27 cellular contexts compared by ENCODE assay signal in the genomic region with DNA sequence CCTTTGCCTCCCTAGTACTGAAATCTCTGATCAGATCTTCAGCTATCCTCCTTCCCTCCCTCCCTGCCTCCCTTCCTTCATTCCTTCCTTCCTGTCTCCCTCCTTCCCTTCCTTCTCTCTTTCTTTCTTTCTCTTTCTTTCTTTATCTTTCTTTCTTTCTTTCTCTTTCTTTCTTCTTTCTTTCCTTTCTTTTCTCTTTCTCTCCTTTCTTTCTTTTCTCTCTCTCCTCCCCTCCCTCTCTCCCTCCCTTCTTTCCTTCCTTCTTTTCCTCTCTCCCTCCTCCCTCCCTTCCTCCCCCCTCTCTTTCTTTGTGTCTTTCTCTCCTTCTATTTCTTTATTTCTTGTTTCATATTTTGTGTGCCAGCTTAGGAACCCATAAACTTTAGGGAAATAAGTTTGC. TPM values are rescaled to one million over a fixed set of nuclear protein-coding genes. Genes with fewer than 3 reads are reported as not detected.
"Had no signal": no experiment of that assay in that cellular context is flagged by ENCODE, and none has a peak within 500 bp of the region (broad histone marks: within the 10 kb centered on the region; RNA-seq: fewer than 3 reads in every experiment).

No MANE protein-coding gene starts in this region.

- H3K36me3 ChIP-seq: gastrocnemius medialis, right atrium auricular region, sigmoid colon, thoracic aorta, tibial nerve, upper lobe of left lung had no signal

- H3K4me1 Mint-ChIP-seq: naive B cell; neural crest cell; stimulated activated effector memory CD8-positive, alpha-beta T cell treated with anti-CD3 and anti-CD28 coated beads, Interleukin-12 subunit alpha, Interleukin-12 subunit beta, amount 100 ng/mL, for 72 hours had no signal

- H3K27ac ChIP-seq: dorsolateral prefrontal cortex, gastrocnemius medialis, parathyroid adenoma, right atrium auricular region, sigmoid colon, thoracic aorta, tibial nerve, upper lobe of left lung had no signal

- H3K4me1 ChIP-seq: gastrocnemius medialis, parathyroid adenoma, right atrium auricular region, sigmoid colon had no signal

- H3K27me3 Mint-ChIP-seq: naive B cell; progenitor cell of endocrine pancreas; stimulated activated naive CD8-positive, alpha-beta T cell treated with anti-CD3 and anti-CD28 coated beads, Interleukin-15, Interleukin-2, amounts not matched to agents 100 ng/mL and 50 ng/mL, for 24 hours had no signal

- ATAC-seq: gastrocnemius medialis; left lobe of liver; mucosa of descending colon; natural killer cell treated with Interleukin-12 subunit alpha and Interleukin-12 subunit beta and Interleukin-15 and Interleukin-18, amount 100 ng/mL, for 72 hours; stimulated activated effector memory CD8-positive, alpha-beta T cell treated with anti-CD3 and anti-CD28 coated beads, Interleukin-12 subunit alpha, Interleukin-12 subunit beta, amount 100 ng/mL, for 72 hours had no signal

- H3K27me3 ChIP-seq: gastrocnemius medialis, right atrium auricular region, sigmoid colon, tibial nerve, upper lobe of left lung had no signal

- H3K4me3 Mint-ChIP-seq: memory B cell; mesothelial cell of epicardium; naive B cell; natural killer cell treated with Interleukin-12 subunit alpha and Interleukin-12 subunit beta and Interleukin-15 and Interleukin-18, amount 100 ng/mL, for 72 hours; neural crest cell; stimulated activated effector memory CD8-positive, alpha-beta T cell treated with anti-CD3 and anti-CD28 coated beads, Interleukin-12 subunit alpha, Interleukin-12 subunit beta, amount 100 ng/mL, for 72 hours; stimulated activated naive CD8-positive, alpha-beta T cell treated with anti-CD3 and anti-CD28 coated beads, Interleukin-15, Interleukin-2, amounts not matched to agents 100 ng/mL and 50 ng/mL, for 24 hours had no signal

- DNase-seq: dorsolateral prefrontal cortex; effector CD4-positive, alpha-beta T cell; foreskin fibroblast; gastrocnemius medialis; head of caudate nucleus; kidney; mucosa of descending colon; naive B cell; sigmoid colon; stimulated activated CD4-positive, alpha-beta T cell treated with anti-CD3 and anti-CD28 coated beads, Interleukin-2, amount 100 ng/mL, for 24 hours; stimulated activated CD4-positive, alpha-beta T cell treated with anti-CD3 and anti-CD28 coated beads, Interleukin-4, amount 100 ng/mL, for 24 hours; upper lobe of left lung had no signal

- H3K9me3 ChIP-seq: gastrocnemius medialis, mucosa of descending colon, right atrium auricular region, sigmoid colon, thoracic aorta, tibial nerve, upper lobe of left lung had no signal

- H3K79me2 ChIP-seq: parathyroid adenoma had no signal

- H3K4me3 ChIP-seq: dorsolateral prefrontal cortex, gastrocnemius medialis, lung, mucosa of descending colon, right atrium auricular region, sigmoid colon, thoracic aorta, tibial nerve, upper lobe of left lung had no signal

- H3K9me3 Mint-ChIP-seq: memory B cell; naive B cell; natural killer cell treated with Interleukin-12 subunit alpha and Interleukin-12 subunit beta and Interleukin-15 and Interleukin-18, amount 100 ng/mL, for 72 hours; stimulated activated effector memory CD8-positive, alpha-beta T cell treated with anti-CD3 and anti-CD28 coated beads, Interleukin-12 subunit alpha, Interleukin-12 subunit beta, amount 100 ng/mL, for 72 hours; stimulated activated naive CD8-positive, alpha-beta T cell treated with anti-CD3 and anti-CD28 coated beads, Interleukin-15, Interleukin-2, amounts not matched to agents 100 ng/mL and 50 ng/mL, for 24 hours had no signal

- H3K27ac Mint-ChIP-seq: memory B cell; mesothelial cell of epicardium; naive B cell; progenitor cell of endocrine pancreas; stimulated activated effector memory CD8-positive, alpha-beta T cell treated with anti-CD3 and anti-CD28 coated beads, Interleukin-12 subunit alpha, Interleukin-12 subunit beta, amount 100 ng/mL, for 72 hours; stimulated activated naive CD8-positive, alpha-beta T cell treated with anti-CD3 and anti-CD28 coated beads, Interleukin-15, Interleukin-2, amounts not matched to agents 100 ng/mL and 50 ng/mL, for 24 hours had no signal

- H2AFZ ChIP-seq: parathyroid adenoma had no signal

- H3K36me3 Mint-ChIP-seq: naive B cell; natural killer cell treated with Interleukin-12 subunit alpha and Interleukin-12 subunit beta and Interleukin-15 and Interleukin-18, amount 100 ng/mL, for 72 hours; stimulated activated effector memory CD8-positive, alpha-beta T cell treated with anti-CD3 and anti-CD28 coated beads, Interleukin-12 subunit alpha, Interleukin-12 subunit beta, amount 100 ng/mL, for 72 hours had no signal

RNA-seq across cellular contexts. Expression of a gene that starts 23.9 kb away (rescaled TPM):
- total RNA-seq: gastrocnemius medialis, osteoblast, progenitor cell of endocrine pancreas, skeletal muscle tissue, thoracic aorta, tibial nerve had no signal
